Comparison of ENCODE assay signal across 11 cellular contexts in genomic region chr15:59329570-59330350, GRCh38. TPM values are rescaled to one million over a fixed set of nuclear protein-coding genes. Genes with fewer than 3 reads are reported as not detected.
DNase-seq lines count a peak whose midpoint lies in the region; ATAC-seq and TF ChIP-seq lines count a peak whose summit lies in the region.
"Had no signal": no experiment of that assay in that cellular context is flagged by ENCODE, and none has a peak within 500 bp of the region (broad histone marks: within the 10 kb centered on the region; RNA-seq: fewer than 3 reads in every experiment).

No MANE protein-coding gene starts in this region.

- peaks cover 23% of the 10 kb centered on the region for H3K4me1 ChIP-seq in PC-3 (ENCODE audit: insufficient read depth, low read length)
- H3K4me1 ChIP-seq in gastroesophageal sphincter: peaks cover 0 to 14% (median 8%) of the 10 kb centered on the region in 3 donors

- H4K20me1 ChIP-seq in PC-3 (ENCODE audit: low read length): peaks cover 27% of the 10 kb centered on the region; the same call in 1 of the 2 replicates

- H3K27me3 ChIP-seq in PC-3 (ENCODE audit: low read length) (no peaks in the 10 kb centered on the region), gastroesophageal sphincter (no peaks in the 10 kb centered on the region)
- H3K27me3 ChIP-seq: sigmoid colon had no signal

- no peak overlapping the region for H3K9ac ChIP-seq in PC-3 (ENCODE audit: low read length)

- no peaks in the 10 kb centered on the region for H3K9me3 ChIP-seq in PC-3 (ENCODE audit: low read length)
- H3K9me3 ChIP-seq in gastroesophageal sphincter: no peaks in the 10 kb centered on the region
- H3K9me3 ChIP-seq: sigmoid colon had no signal

- TF ChIP-seq POLR2A in gastroesophageal sphincter (IDR thresholded peaks at IDR 0.05): no peak

- H3K9me2 ChIP-seq in PC-3 (replicated peaks; ENCODE audit: low read length): no peaks in the 10 kb centered on the region

- TF ChIP-seq EP300 in gastroesophageal sphincter (IDR thresholded peaks at IDR 0.05): no peak

- WGBS in gastroesophageal sphincter (ENCODE audit: low coverage in 1 of 2), 2 donors: 43 to 48% methylated on average over 6 of the region's 6 CpGs

- no peak overlapping the region for H3K4me2 ChIP-seq in PC-3 (ENCODE audit: low read length)

- no peak for ATAC-seq in PC-3
- ATAC-seq in gastroesophageal sphincter: peak; percentile 48

- CTCF ChIA-PET in PC-3 (lab: Charles Lee): no interaction called here

- H3K79me2 ChIP-seq in PC-3 (ENCODE audit: low read length): peaks cover 89% of the 10 kb centered on the region

- in situ Hi-C loops in Caki2 (cut with HindIII; ENCODE audit: low pct_unique_long_range_greater_than_20kb, low sequenced_read_pairs): no loop called here

- TF ChIP-seq CTCF in PC-3 (conservative IDR thresholded peaks at IDR 0.05; ENCODE audit: low read depth, low read length) (no peak), gastroesophageal sphincter (IDR thresholded peaks at IDR 0.05) (no peak), retinal pigment epithelial cell (conservative IDR thresholded peaks at IDR 0.05; ENCODE audit: low read depth, low read length) (no peak)

- H3K27ac ChIP-seq in PC-3 (ENCODE audit: low read length): no peak overlapping the region
- H3K27ac ChIP-seq in gastroesophageal sphincter: no peak overlapping the region
- H3K27ac ChIP-seq: sigmoid colon had no signal

- POLR2A ChIA-PET in PC-3 (lab: Charles Lee; ENCODE audit: unreplicated experiment): no interaction called here

- DNase-seq in Caki2 (ENCODE audit: low read depth) (peak; percentile 86), PC-3 (peak; percentile 12), retinal pigment epithelial cell (ENCODE audit: low read depth) (peak; percentile 82), GF-D8 (lab: John Stamatoyannopoulos, UW) (no peak), NCI-H69 (lab: John Stamatoyannopoulos, UW) (no peak), NOMO-1 treated with DMSO at 0.1 percent for 48 hours (lab: John Stamatoyannopoulos, UW; ENCODE audit: unreplicated experiment) (no peak)
- DNase-seq in activated CD8-positive, alpha-beta memory T cell treated with anti-CD3 and anti-CD28 coated beads, Interleukin-2, amount 50 U/mL, for 48 hours: no peak
- DNase-seq: activated CD4-positive, CD25-positive, alpha-beta regulatory T cell; activated naive CD4-positive, alpha-beta T cell treated with anti-CD3 and anti-CD28 coated beads for 36 hours; sigmoid colon had no signal

- no TSS peak for BruUV-seq in PC-3 (replicated peaks; lab: Mats Ljungman, UMichigan)

- intact Hi-C loops in PC-3 (cut with micrococcal nuclease): no loop called here

- H2AFZ ChIP-seq in PC-3 (ENCODE audit: low read length): no peak overlapping the region

- no peak overlapping the region for H3K4me3 ChIP-seq in PC-3 (ENCODE audit: low read length)
- no peak overlapping the region for H3K4me3 ChIP-seq in gastroesophageal sphincter
- H3K4me3 ChIP-seq in retinal pigment epithelial cell (ENCODE audit: low read length): no peak overlapping the region
- H3K4me3 ChIP-seq: sigmoid colon had no signal

- H3K36me3 ChIP-seq in PC-3 (ENCODE audit: low read depth, low read length) (peaks cover 3% of the 10 kb centered on the region; the same call in 1 of the 2 replicates), gastroesophageal sphincter (no peaks in the 10 kb centered on the region)
- H3K36me3 ChIP-seq: sigmoid colon had no signal

- H3F3A ChIP-seq in PC-3 (ENCODE audit: low read length, unreplicated experiment): no peaks in the 10 kb centered on the region

RNA-seq across cellular contexts. Expression of gene MYO1E, which starts 42.9 kb away (rescaled TPM):
- total RNA-seq in Caki2 (2014; rRNA removed; shearing (Covaris generic); ENCODE audit: low replicate concordance): 104 and 137 TPM in 2 replicates
- 67.7 and 68.8 TPM in 2 replicates for total RNA-seq in PC-3 (2014; rRNA removed)
- total RNA-seq in gastroesophageal sphincter: 10 to 100 TPM; 49.7 to 76.1 (median 65.6) TPM

Comparison
In these comparisons a context has a peak if more than half of its experiments do, and no peak if none do; other contexts are left out.
1. DNase-seq: peak in Caki2 (single experiment), PC-3 (single experiment) and retinal pigment epithelial cell (single experiment); none in GF-D8 (single experiment), activated CD8-positive, alpha-beta memory T cell treated with anti-CD3 and anti-CD28 coated beads, Interleukin-2, amount 50 U/mL, for 48 hours (single experiment), NCI-H69 (single experiment) and NOMO-1 treated with DMSO at 0.1 percent for 48 hours (single experiment).